Comparison of ENCODE assay signal across 14 cellular contexts in the genomic region with DNA sequence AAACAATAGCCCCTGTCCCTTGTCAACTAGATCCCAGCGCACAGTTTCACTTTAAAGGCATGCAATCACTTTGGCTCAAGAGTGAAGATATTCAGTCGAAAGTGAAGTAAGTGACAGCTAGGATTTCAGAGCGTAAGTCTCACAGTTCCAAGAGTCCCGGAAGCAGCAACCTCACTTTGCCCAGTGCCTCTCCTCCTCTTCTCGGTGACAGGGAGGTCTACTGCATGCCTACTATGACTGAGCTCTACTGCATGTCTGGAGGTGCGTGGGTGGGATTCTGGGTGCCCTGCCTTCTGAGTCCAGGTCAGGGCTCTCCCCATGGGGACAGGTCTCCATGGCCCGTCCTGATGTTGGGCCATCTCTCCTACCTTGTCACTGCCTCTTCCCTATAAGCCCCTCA. TPM values are rescaled to one million over a fixed set of nuclear protein-coding genes. Genes with fewer than 3 reads are reported as not detected.
A peak's percentile ranks its signal among the peaks of the same experiment; 100 is the strongest.
DNase-seq lines count a peak whose midpoint lies in the region; ATAC-seq and TF ChIP-seq lines count a peak whose summit lies in the region.
"Had no signal": no experiment of that assay in that cellular context is flagged by ENCODE, and none has a peak within 500 bp of the region (broad histone marks: within the 10 kb centered on the region; RNA-seq: fewer than 3 reads in every experiment).

No MANE protein-coding gene starts in this region.

- H3K36me3 Mint-ChIP-seq in CD14-positive monocyte = no peaks in the 10 kb centered on the region
- no peaks in the 10 kb centered on the region for H3K36me3 Mint-ChIP-seq in neural progenitor cell
- H3K36me3 Mint-ChIP-seq: naive B cell, WTC11 had no signal

- no peaks in the 10 kb centered on the region for H3K36me3 ChIP-seq in neural progenitor cell

- H4K20me1 ChIP-seq in neural progenitor cell (ENCODE audit: low read depth) = no peaks in the 10 kb centered on the region

- H3K4me1 Mint-ChIP-seq in CD14-positive monocyte (peaks cover 57% of the 10 kb centered on the region), neural progenitor cell (peaks cover 30% of the 10 kb centered on the region)

- peak overlapping the region; percentile 51 to 65 for H3K4me3 Mint-ChIP-seq in CD14-positive monocyte
- H3K4me3 Mint-ChIP-seq in neural progenitor cell = no peak overlapping the region
- H3K4me3 Mint-ChIP-seq: WTC11 had no signal

- H3K27ac ChIP-seq in neural progenitor cell = no peak overlapping the region
- no peak overlapping the region for H3K27ac ChIP-seq in substantia nigra (ENCODE audit: low read depth, low read length, poor library complexity, severe bottlenecking)

- intact Hi-C loops in CD14-positive monocyte (cut with micrococcal nuclease) = no loop called here

- DNase-seq in CD14-positive monocyte (ENCODE audit: low spot score) (no peak), OCI-M1 (lab: John Stamatoyannopoulos, UW) (peak; percentile 80), neural progenitor cell (ENCODE audit: low spot score) (peak; percentile 20), substantia nigra (lab: John Stamatoyannopoulos, UW) (no peak), cerebellar cortex (ENCODE audit: low spot score) (no peak), NCI-H524 treated with DMSO at 0.1 percent for 48 hours (lab: John Stamatoyannopoulos, UW) (no peak)
- DNase-seq in activated T-helper 9 cell treated with anti-CD3 and anti-CD28 coated beads, Interleukin-2, amount 50 U/mL, for 16 hours (ENCODE audit: low read depth) = peak; percentile 37
- DNase-seq: kidney glomerular epithelial cell, naive B cell, NCI-H1092 treated with DMSO at 0.1 percent for 48 hours, NCI-H510A treated with DMSO at 0.1 percent for 48 hours, SIG-M5 had no signal

- peaks cover 26% of the 10 kb centered on the region for H3K4me1 ChIP-seq in neural progenitor cell

- no peaks in the 10 kb centered on the region for H3K9me3 ChIP-seq in neural progenitor cell (ENCODE audit: low read depth)

- no peaks in the 10 kb centered on the region for H3K79me2 ChIP-seq in neural progenitor cell (ENCODE audit: low read depth)

- no peak overlapping the region for H2AFZ ChIP-seq in neural progenitor cell (replicated peaks)

- no peak overlapping the region for H3K4me2 ChIP-seq in neural progenitor cell

- peak overlapping the region in 3 of 7 donors; percentile 4 to 65 (median 51) for H3K27ac Mint-ChIP-seq in CD14-positive monocyte
- H3K27ac Mint-ChIP-seq in neural progenitor cell = no peak overlapping the region
- H3K27ac Mint-ChIP-seq: naive B cell, WTC11 had no signal

- H3K9me3 Mint-ChIP-seq in CD14-positive monocyte (no peaks in the 10 kb centered on the region), neural progenitor cell (no peaks in the 10 kb centered on the region)
- H3K9me3 Mint-ChIP-seq: naive B cell, WTC11 had no signal

- ATAC-seq in HG02840 (IDR thresholded peaks at IDR 0.05; ENCODE audit: low FRiP score, unreplicated experiment) = no peak
- ATAC-seq: WTC11 had no signal

- H3K27me3 ChIP-seq in neural progenitor cell = no peaks in the 10 kb centered on the region

- no peak for TF ChIP-seq CTCF in CD14-positive monocyte (IDR thresholded peaks at IDR 0.05)
- no peak for TF ChIP-seq CTCF in neural progenitor cell (IDR thresholded peaks at IDR 0.05)

- no peak overlapping the region for H3K4me3 ChIP-seq in neural progenitor cell

- H3K9ac ChIP-seq in neural progenitor cell = no peak overlapping the region

- peaks cover 4% of the 10 kb centered on the region for H3F3A ChIP-seq in neural progenitor cell (ENCODE audit: low read depth)

- H3K27me3 Mint-ChIP-seq in CD14-positive monocyte (ENCODE audit: low read depth in 3 of 3) (peaks cover 1 to 6% (median 1%) of the 10 kb centered on the region in 3 donors), neural progenitor cell (ENCODE audit: insufficient read depth, low read depth) (peaks cover 6% of the 10 kb centered on the region)

RNA-seq across cellular contexts. Expression of a gene that starts 17.0 kb away (rescaled TPM):
- under 1 TPM; 0.09 to 0.29 TPM for polyA plus RNA-seq in CD14-positive monocyte
- total RNA-seq in neural progenitor cell (ENCODE audit: low replicate concordance) = 3.5 TPM in 2 replicates

Comparison
In these comparisons a context has a peak if more than half of its experiments do, and no peak if none do; other contexts are left out.
1. DNase-seq: peak in OCI-M1 (single experiment), activated T-helper 9 cell treated with anti-CD3 and anti-CD28 coated beads, Interleukin-2, amount 50 U/mL, for 16 hours (single experiment) and neural progenitor cell (single experiment); none in CD14-positive monocyte (single experiment), substantia nigra (0 of 49), cerebellar cortex (single experiment) and NCI-H524 treated with DMSO at 0.1 percent for 48 hours (single experiment).